Comparison of ENCODE assay signal across 8 cellular contexts in genomic region chr12:126784328-126784921, GRCh38.
DNase-seq lines count a peak whose midpoint lies in the region; ATAC-seq and TF ChIP-seq lines count a peak whose summit lies in the region.

No MANE protein-coding gene starts in this region.

- no peaks in the 10 kb centered on the region for H3K27me3 Mint-ChIP-seq in effector memory CD8-positive, alpha-beta T cell
- peaks cover 25% of the 10 kb centered on the region for H3K27me3 Mint-ChIP-seq in neural crest cell (ENCODE audit: low read depth)

- peak; percentile 61 for ATAC-seq in effector memory CD8-positive, alpha-beta T cell (replicated peaks)

- intact Hi-C loops in prostate gland (cut with DNase I) (no loop called here), lower leg skin (cut with DNase I; ENCODE audit: low total_unique reads) (no loop called here)

- peak overlapping the region in 1 of 2 donors; percentile 12 for H3K27ac Mint-ChIP-seq in effector memory CD8-positive, alpha-beta T cell
- no peak overlapping the region for H3K27ac Mint-ChIP-seq in neural crest cell (ENCODE audit: unreplicated experiment)

- peak; percentile 6 for DNase-seq in DMS53 treated with DMSO at 0.1 percent for 48 hours (lab: John Stamatoyannopoulos, UW; ENCODE audit: unreplicated experiment)
- DNase-seq in HUDEP-2 (lab: John Stamatoyannopoulos, UW; ENCODE audit: unreplicated experiment in 76 of 76), result peak in 57 of 76 experiments; percentile 2 to 64 (median 34)
- DNase-seq in SJCRH30, result peak; percentile 36 to 63
- peak; percentile 17 to 38 (median 20) for DNase-seq in effector memory CD8-positive, alpha-beta T cell
- DNase-seq in neural crest cell (ENCODE audit: low read depth, low spot score), result peak; percentile 52
- no peak for DNase-seq in coronary artery (ENCODE audit: low spot score)
- no peak for DNase-seq in prostate gland (ENCODE audit: low spot score)
- no peak for DNase-seq in lower leg skin (ENCODE audit: low spot score in 2 of 2)

- H3K9me3 ChIP-seq in SJCRH30 (replicated peaks), result no peaks in the 10 kb centered on the region
- H3K9me3 ChIP-seq in prostate gland, result no peaks in the 10 kb centered on the region

- no peaks in the 10 kb centered on the region for H3K9me3 Mint-ChIP-seq in effector memory CD8-positive, alpha-beta T cell
- no peaks in the 10 kb centered on the region for H3K9me3 Mint-ChIP-seq in neural crest cell

- TF ChIP-seq POLR2A in prostate gland (IDR thresholded peaks at IDR 0.05) (no peak), lower leg skin (IDR thresholded peaks at IDR 0.05) (no peak)

- H3K4me1 Mint-ChIP-seq in effector memory CD8-positive, alpha-beta T cell (ENCODE audit: low read depth in 2 of 2), result peaks cover 16% of the 10 kb centered on the region in 2 donors
- H3K4me1 Mint-ChIP-seq in neural crest cell, result no peaks in the 10 kb centered on the region

- WGBS in prostate gland, result 57% methylated on average over 9 of the region's 9 CpGs
- 53 to 57% methylated on average over 9 of the region's 9 CpGs for WGBS in lower leg skin, 2 donors

- H3K4me3 Mint-ChIP-seq in effector memory CD8-positive, alpha-beta T cell, result no peak overlapping the region
- H3K4me3 Mint-ChIP-seq in neural crest cell, result no peak overlapping the region

- H3K27ac ChIP-seq in SJCRH30 (no peak overlapping the region), coronary artery (no peak overlapping the region), prostate gland (no peak overlapping the region)

- peak; percentile 70 for TF ChIP-seq CTCF in neural crest cell (conservative IDR thresholded peaks at IDR 0.05)
- no peak for TF ChIP-seq CTCF in coronary artery (IDR thresholded peaks at IDR 0.05)
- peak in 2 of 4 experiments; percentile 30 to 32 for TF ChIP-seq CTCF in prostate gland (IDR thresholded peaks at IDR 0.05)
- no peak for TF ChIP-seq CTCF in lower leg skin (IDR thresholded peaks at IDR 0.05)

- H3K36me3 Mint-ChIP-seq in effector memory CD8-positive, alpha-beta T cell (ENCODE audit: insufficient read depth), result peaks cover 3% of the 10 kb centered on the region
- H3K36me3 Mint-ChIP-seq in neural crest cell (ENCODE audit: low read depth), result no peaks in the 10 kb centered on the region

- H3K4me1 ChIP-seq in SJCRH30 (no peaks in the 10 kb centered on the region), prostate gland (replicated peaks) (no peaks in the 10 kb centered on the region)

- H3K27me3 ChIP-seq in SJCRH30 (no peaks in the 10 kb centered on the region), prostate gland (replicated peaks; ENCODE audit: insufficient read depth) (no peaks in the 10 kb centered on the region)

- no peaks in the 10 kb centered on the region for H3K36me3 ChIP-seq in SJCRH30
- H3K36me3 ChIP-seq in prostate gland, result no peaks in the 10 kb centered on the region

- no peak overlapping the region for H3K4me3 ChIP-seq in SJCRH30
- H3K4me3 ChIP-seq in coronary artery, result no peak overlapping the region
- H3K4me3 ChIP-seq in prostate gland, result no peak overlapping the region
- no peak overlapping the region for H3K4me3 ChIP-seq in lower leg skin (ENCODE audit: low read depth, poor library complexity, severe bottlenecking)

Comparison
In these comparisons a context has a peak if more than half of its experiments do, and no peak if none do; other contexts are left out.
1. DNase-seq: peak in DMS53 treated with DMSO at 0.1 percent for 48 hours (single experiment), HUDEP-2 (57 of 76), SJCRH30 (2 of 2), effector memory CD8-positive, alpha-beta T cell (3 of 3) and neural crest cell (single experiment); none in coronary artery (single experiment), prostate gland (single experiment) and lower leg skin (0 of 2).